ENCODE assay signal across 1 cellular context in the genomic region with DNA sequence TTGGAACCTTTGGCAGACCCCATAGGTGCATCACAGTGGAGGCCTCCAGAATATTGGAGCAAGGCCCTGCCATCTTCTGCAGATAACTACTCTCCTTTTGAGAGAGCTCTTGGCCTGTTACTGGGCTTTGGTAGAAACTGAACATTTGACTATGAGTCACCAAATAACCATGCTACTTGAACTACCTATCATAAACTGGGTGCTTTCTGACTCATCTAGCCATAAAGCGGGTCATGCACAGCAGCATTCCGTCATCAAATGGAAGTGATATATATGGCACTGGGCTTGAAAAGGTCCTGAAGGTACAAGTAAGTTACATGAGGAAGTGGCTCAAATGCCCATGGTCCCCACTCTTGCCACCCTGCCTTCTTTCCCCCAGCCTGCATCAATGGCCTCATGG.
TF ChIP-seq lines count a peak whose summit lies in the region.

No MANE protein-coding gene starts in this region.

TF ChIP-seq in IMR-90, 13 proteins besides CTCF, POLR2A, EP300 and RAD21 (continued from another document):
- TF ChIP-seq CHD1 (IDR thresholded peaks at IDR 0.05; ENCODE audit: low read depth, low read length), result no peak
- TF ChIP-seq, protein P1, sequence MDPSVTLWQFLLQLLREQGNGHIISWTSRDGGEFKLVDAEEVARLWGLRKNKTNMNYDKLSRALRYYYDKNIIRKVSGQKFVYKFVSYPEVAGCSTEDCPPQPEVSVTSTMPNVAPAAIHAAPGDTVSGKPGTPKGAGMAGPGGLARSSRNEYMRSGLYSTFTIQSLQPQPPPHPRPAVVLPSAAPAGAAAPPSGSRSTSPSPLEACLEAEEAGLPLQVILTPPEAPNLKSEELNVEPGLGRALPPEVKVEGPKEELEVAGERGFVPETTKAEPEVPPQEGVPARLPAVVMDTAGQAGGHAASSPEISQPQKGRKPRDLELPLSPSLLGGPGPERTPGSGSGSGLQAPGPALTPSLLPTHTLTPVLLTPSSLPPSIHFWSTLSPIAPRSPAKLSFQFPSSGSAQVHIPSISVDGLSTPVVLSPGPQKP (IDR thresholded peaks at IDR 0.05; ENCODE audit: borderline replicate concordance, low read depth, low read length), result no peak
- TF ChIP-seq, protein P2, sequence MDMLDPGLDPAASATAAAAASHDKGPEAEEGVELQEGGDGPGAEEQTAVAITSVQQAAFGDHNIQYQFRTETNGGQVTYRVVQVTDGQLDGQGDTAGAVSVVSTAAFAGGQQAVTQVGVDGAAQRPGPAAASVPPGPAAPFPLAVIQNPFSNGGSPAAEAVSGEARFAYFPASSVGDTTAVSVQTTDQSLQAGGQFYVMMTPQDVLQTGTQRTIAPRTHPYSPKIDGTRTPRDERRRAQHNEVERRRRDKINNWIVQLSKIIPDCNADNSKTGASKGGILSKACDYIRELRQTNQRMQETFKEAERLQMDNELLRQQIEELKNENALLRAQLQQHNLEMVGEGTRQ (IDR thresholded peaks at IDR 0.05; ENCODE audit: low read depth, low read length), result no peak
- no peak for TF ChIP-seq NFE2L2 (IDR thresholded peaks at IDR 0.05; ENCODE audit: low read depth, low read length)
- TF ChIP-seq MAZ (IDR thresholded peaks at IDR 0.05; ENCODE audit: borderline replicate concordance, low read depth, low read length), result no peak
- TF ChIP-seq SMC3 (IDR thresholded peaks at IDR 0.05; ENCODE audit: low read depth, low read length), result no peak
- TF ChIP-seq MXI1 (IDR thresholded peaks at IDR 0.05; ENCODE audit: borderline replicate concordance, low read depth, low read length), result no peak
- TF ChIP-seq BHLHE40 (IDR thresholded peaks at IDR 0.05; ENCODE audit: low read depth, low read length), result no peak
- no peak for TF ChIP-seq MAFK (IDR thresholded peaks at IDR 0.05; ENCODE audit: low read depth, low read length)
- TF ChIP-seq CEBPB (IDR thresholded peaks at IDR 0.05; ENCODE audit: low read depth, low read length), result no peak
- TF ChIP-seq RCOR1 (IDR thresholded peaks at IDR 0.05; ENCODE audit: insufficient replicate concordance, low read length), result no peak
- no peak for TF ChIP-seq RFX5 (IDR thresholded peaks at IDR 0.05; ENCODE audit: low read depth, low read length)
